Comparison of ENCODE assay signal across 11 cellular contexts in the genomic region with DNA sequence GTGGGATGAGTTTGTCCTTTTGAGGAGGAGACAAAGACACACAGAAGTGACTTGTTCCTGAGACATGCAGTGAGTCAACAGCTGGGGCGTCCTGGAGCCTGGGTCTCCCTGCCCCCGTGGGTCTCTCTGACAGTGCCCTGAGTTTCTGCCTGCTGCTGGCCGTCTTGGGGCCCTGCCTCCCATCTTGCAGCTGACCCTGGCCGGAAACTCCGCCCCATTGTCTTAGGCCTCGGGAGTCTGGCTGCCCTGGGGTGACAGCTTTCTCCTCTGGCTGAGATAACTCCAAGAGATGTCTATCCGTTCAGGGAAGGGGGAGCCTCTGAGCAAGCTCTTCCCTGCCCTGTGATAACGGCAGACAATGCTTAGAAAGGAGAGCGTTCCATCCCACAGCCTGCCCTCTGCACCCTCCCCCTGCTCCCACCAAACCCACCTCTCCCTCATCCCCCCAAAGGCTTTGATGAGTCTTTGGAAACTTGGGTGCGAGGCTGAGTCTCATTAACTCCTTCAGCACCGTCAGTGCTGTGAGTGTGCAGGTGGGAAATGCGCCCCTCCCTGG.
DNase-seq lines count a peak whose midpoint lies in the region; ATAC-seq lines count a peak whose summit lies in the region.
"Had no signal": no experiment of that assay in that cellular context is flagged by ENCODE, and none has a peak within 500 bp of the region (broad histone marks: within the 10 kb centered on the region; RNA-seq: fewer than 3 reads in every experiment).

No MANE protein-coding gene starts in this region.

- H3K27me3 Mint-ChIP-seq in activated CD4-positive, alpha-beta memory T cell treated with anti-CD3 and anti-CD28 coated beads for 36 hours: peaks cover 13% of the 10 kb centered on the region

- DNase-seq in 8988T (peak; percentile 73), LHCN-M2 (ENCODE audit: low read depth) (peak; percentile 95), dermis blood vessel endothelial cell (peak; percentile 85), left kidney (ENCODE audit: low read depth, low spot score) (peak; percentile 58)
- no peak for DNase-seq in activated CD4-positive, alpha-beta memory T cell treated with anti-CD3 and anti-CD28 coated beads for 36 hours
- DNase-seq in stimulated activated CD4-positive, alpha-beta T cell treated with anti-CD3 and anti-CD28 coated beads, Interleukin-4, amount 100 ng/mL, for 4 hours: no peak
- no peak for DNase-seq in stimulated activated CD4-positive, alpha-beta T cell treated with anti-CD3 and anti-CD28 coated beads, Interleukin-4, amount 100 ng/mL, for 24 hours
- DNase-seq: activated CD8-positive, alpha-beta T cell treated with anti-CD3 and anti-CD28 coated beads, Interleukin-2, amount 10 ng/mL, durations not matched to agents 7 days and 5 days; colonic mucosa; NCI-H748 treated with DMSO at 0.1 percent for 48 hours had no signal

- POLR2A ChIA-PET in activated CD4-positive, alpha-beta memory T cell treated with anti-CD3 and anti-CD28 coated beads for 36 hours (lab: Charles Lee): no interaction called here

- H3K4me1 Mint-ChIP-seq in activated CD4-positive, alpha-beta memory T cell treated with anti-CD3 and anti-CD28 coated beads for 36 hours (ENCODE audit: low read depth): no peaks in the 10 kb centered on the region

- H3K9me3 Mint-ChIP-seq in activated CD4-positive, alpha-beta memory T cell treated with anti-CD3 and anti-CD28 coated beads for 36 hours: no peaks in the 10 kb centered on the region

- CTCF ChIA-PET in activated CD4-positive, alpha-beta memory T cell treated with anti-CD3 and anti-CD28 coated beads for 36 hours (lab: Charles Lee): interaction anchor here (0.8 kb wide), 1 partner anchor 17 kb away, joined by 3 read pairs; no protein-coding TSS in a partner anchor

- no peak for ATAC-seq in HG02884 (IDR thresholded peaks at IDR 0.05; ENCODE audit: unreplicated experiment)
- ATAC-seq: activated CD8-positive, alpha-beta T cell treated with anti-CD3 and anti-CD28 coated beads, Interleukin-2, amount 10 ng/mL, durations not matched to agents 7 days and 5 days had no signal

- H3K36me3 Mint-ChIP-seq in activated CD4-positive, alpha-beta memory T cell treated with anti-CD3 and anti-CD28 coated beads for 36 hours: no peaks in the 10 kb centered on the region

- no peak overlapping the region for H3K27ac Mint-ChIP-seq in activated CD4-positive, alpha-beta memory T cell treated with anti-CD3 and anti-CD28 coated beads for 36 hours
- H3K27ac Mint-ChIP-seq: activated CD8-positive, alpha-beta T cell treated with anti-CD3 and anti-CD28 coated beads, Interleukin-2, amount 10 ng/mL, durations not matched to agents 7 days and 5 days had no signal

- intact Hi-C loops in activated CD4-positive, alpha-beta memory T cell treated with anti-CD3 and anti-CD28 coated beads for 36 hours (cut with micrococcal nuclease): no loop called here

- no peak overlapping the region for H3K4me3 Mint-ChIP-seq in activated CD4-positive, alpha-beta memory T cell treated with anti-CD3 and anti-CD28 coated beads for 36 hours
- H3K4me3 Mint-ChIP-seq: activated CD8-positive, alpha-beta T cell treated with anti-CD3 and anti-CD28 coated beads, Interleukin-2, amount 10 ng/mL, durations not matched to agents 7 days and 5 days had no signal

Comparison
In these comparisons a context has a peak if more than half of its experiments do, and no peak if none do; other contexts are left out.
1. DNase-seq: peak in 8988T (single experiment), LHCN-M2 (single experiment), dermis blood vessel endothelial cell (single experiment) and left kidney (single experiment); none in activated CD4-positive, alpha-beta memory T cell treated with anti-CD3 and anti-CD28 coated beads for 36 hours (single experiment), stimulated activated CD4-positive, alpha-beta T cell treated with anti-CD3 and anti-CD28 coated beads, Interleukin-4, amount 100 ng/mL, for 4 hours (0 of 2) and stimulated activated CD4-positive, alpha-beta T cell treated with anti-CD3 and anti-CD28 coated beads, Interleukin-4, amount 100 ng/mL, for 24 hours (single experiment).